In genomic region chr4:147513051-147513450, GRCh38 we compare ENCODE assay signal across 24 cellular contexts. TPM values are rescaled to one million over a fixed set of nuclear protein-coding genes. Genes with fewer than 3 reads are reported as not detected.
"Had no signal": no experiment of that assay in that cellular context is flagged by ENCODE, and none has a peak within 500 bp of the region (broad histone marks: within the 10 kb centered on the region; RNA-seq: fewer than 3 reads in every experiment).

No MANE protein-coding gene starts in this region.

- ATAC-seq: activated T-helper 17 cell treated with anti-CD3 and anti-CD28 coated beads, Interleukin-2, amount 50 U/mL, for 72 hours; PC-3 had no signal

- H3K4me1 Mint-ChIP-seq: activated B cell treated with CpG ODN at 0.5 μM for 24 hours; activated CD4-positive, alpha-beta memory T cell treated with anti-CD3 and anti-CD28 coated beads, Interleukin-2, amount 10 ng/mL, durations not matched to agents 7 days and 5 days; activated T-helper 17 cell treated with anti-CD3 and anti-CD28 coated beads, Interleukin-2, amount 50 U/mL, for 72 hours had no signal

- DNase-seq: activated B cell treated with CpG ODN at 0.5 μM for 24 hours; activated CD4-positive, alpha-beta memory T cell treated with anti-CD3 and anti-CD28 coated beads, Interleukin-2, amount 10 ng/mL, durations not matched to agents 7 days and 5 days; activated CD4-positive, alpha-beta T cell treated with anti-CD3 and anti-CD28 coated beads, Interleukin-2, amount 50 U/mL, for 1 hour; activated gamma-delta T cell; activated naive CD4-positive, alpha-beta T cell treated with anti-CD3 and anti-CD28 coated beads for 36 hours; activated T-cell treated with anti-CD3 and anti-CD28 coated beads for 4 hours; activated T-cell treated with anti-CD3 and anti-CD28 coated beads, Interleukin-2, amount 50 U/mL, for 48 hours; amygdala; Karpas-422; MM.1S; NCI-H1105; NCI-H1436; NCI-H1694 treated with DMSO at 0.1 percent for 48 hours; NCI-H2029 treated with DMSO at 0.1 percent for 48 hours; NCI-H345; NCI-H510A treated with DMSO at 0.1 percent for 48 hours; NCI-H69; PC-3; SHP77 treated with DMSO at 0.1 percent for 48 hours; T-helper 9 cell had no signal

- H3K4me3 Mint-ChIP-seq: activated B cell treated with CpG ODN at 0.5 μM for 24 hours; activated CD4-positive, alpha-beta memory T cell treated with anti-CD3 and anti-CD28 coated beads, Interleukin-2, amount 10 ng/mL, durations not matched to agents 7 days and 5 days; activated naive CD4-positive, alpha-beta T cell treated with anti-CD3 and anti-CD28 coated beads for 36 hours; activated naive CD8-positive, alpha-beta T cell; activated T-helper 17 cell treated with anti-CD3 and anti-CD28 coated beads, Interleukin-2, amount 50 U/mL, for 72 hours; T-helper 1 cell treated with Interleukin-12 subunit alpha and Interleukin-12 subunit beta and Interleukin-4 antibody, amounts not matched to agents 30 μg/mL and 1 μg/mL, for 36 hours had no signal

- H3K9me3 Mint-ChIP-seq: activated B cell treated with CpG ODN at 0.5 μM for 24 hours; activated CD4-positive, alpha-beta memory T cell treated with anti-CD3 and anti-CD28 coated beads, Interleukin-2, amount 10 ng/mL, durations not matched to agents 7 days and 5 days; activated naive CD4-positive, alpha-beta T cell treated with anti-CD3 and anti-CD28 coated beads for 36 hours; activated T-helper 17 cell treated with anti-CD3 and anti-CD28 coated beads, Interleukin-2, amount 50 U/mL, for 72 hours; T-helper 1 cell treated with Interleukin-12 subunit alpha and Interleukin-12 subunit beta and Interleukin-4 antibody, amounts not matched to agents 30 μg/mL and 1 μg/mL, for 36 hours had no signal

- H3K36me3 Mint-ChIP-seq: activated naive CD8-positive, alpha-beta T cell had no signal

- H3K27ac Mint-ChIP-seq: activated B cell treated with CpG ODN at 0.5 μM for 24 hours; activated CD4-positive, alpha-beta memory T cell treated with anti-CD3 and anti-CD28 coated beads, Interleukin-2, amount 10 ng/mL, durations not matched to agents 7 days and 5 days; activated naive CD4-positive, alpha-beta T cell treated with anti-CD3 and anti-CD28 coated beads for 36 hours; activated naive CD8-positive, alpha-beta T cell; activated T-helper 17 cell treated with anti-CD3 and anti-CD28 coated beads, Interleukin-2, amount 50 U/mL, for 72 hours; T-helper 1 cell treated with Interleukin-12 subunit alpha and Interleukin-12 subunit beta and Interleukin-4 antibody, amounts not matched to agents 30 μg/mL and 1 μg/mL, for 36 hours had no signal

RNA-seq across cellular contexts. Expression of gene EDNRA, which starts 32.2 kb away (rescaled TPM):
- total RNA-seq: activated B cell treated with CpG ODN at 0.5 μM for 24 hours; activated CD4-positive, alpha-beta memory T cell treated with anti-CD3 and anti-CD28 coated beads, Interleukin-2, amount 10 ng/mL, durations not matched to agents 7 days and 5 days; activated CD8-positive, alpha-beta memory T cell treated with anti-CD3 and anti-CD28 coated beads for 36 hours; activated naive CD4-positive, alpha-beta T cell treated with anti-CD3 and anti-CD28 coated beads for 36 hours; activated T-helper 17 cell treated with anti-CD3 and anti-CD28 coated beads, Interleukin-2, amount 50 U/mL, for 72 hours had no signal
